In genomic region chr19:6590458-6591319, GRCh38 we compare ENCODE assay signal across 8 cellular contexts. TPM values are rescaled to one million over a fixed set of nuclear protein-coding genes. Genes with fewer than 3 reads are reported as not detected.
A peak's percentile ranks its signal among the peaks of the same experiment; 100 is the strongest.
DNase-seq lines count a peak whose midpoint lies in the region; ATAC-seq and TF ChIP-seq lines count a peak whose summit lies in the region.

TSS of gene CD70 (minus strand) at chr19:6591150. CDS start at chr19:6591002, 148 bp downstream.

- no peak for TF ChIP-seq CTCF in breast epithelium (IDR thresholded peaks at IDR 0.05)
- no peak for TF ChIP-seq CTCF in natural killer cell (IDR thresholded peaks at IDR 0.05)

- H3K36me3 ChIP-seq in breast epithelium = no peaks in the 10 kb centered on the region

- no peak for TF ChIP-seq POLR2A in breast epithelium (IDR thresholded peaks at IDR 0.05)

- no peaks in the 10 kb centered on the region for H3K4me1 ChIP-seq in breast epithelium

- H3K9me3 ChIP-seq in breast epithelium = no peaks in the 10 kb centered on the region

- no peaks in the 10 kb centered on the region for H3K36me3 Mint-ChIP-seq in natural killer cell

- DNase-seq in NCI-H2196 (lab: John Stamatoyannopoulos, UW; ENCODE audit: unreplicated experiment) (peak; percentile 14), NCI-H2196 treated with DMSO at 0.1 percent for 48 hours (lab: John Stamatoyannopoulos, UW; ENCODE audit: unreplicated experiment) (no peak), SW480 (ENCODE audit: low spot score) (peak; percentile 35), breast epithelium (ENCODE audit: low spot score in 2 of 2) (no peak), natural killer cell (no peak), NCI-H128 (lab: John Stamatoyannopoulos, UW; ENCODE audit: unreplicated experiment) (no peak), left ventricle myocardium superior (no peak)

- H3K4me3 ChIP-seq in breast epithelium = peak within 1 kb of the TSS; percentile 27 to 50 (median 42)

- intact Hi-C loops in breast epithelium (cut with DNase I; ENCODE audit: low total_unique reads) = no loop called here
- intact Hi-C loops in natural killer cell (cut with micrococcal nuclease) = no loop called here
- intact Hi-C loops in left ventricle myocardium superior (cut with micrococcal nuclease) = no loop called here

- peak within 1 kb of the TSS; percentile 65 for H3K4me3 Mint-ChIP-seq in natural killer cell

- H3K4me1 Mint-ChIP-seq in natural killer cell = peaks cover 19 to 42% of the 10 kb centered on the region in 2 donors

- peaks cover 4 to 71% of the 10 kb centered on the region in 2 donors for H3K27me3 ChIP-seq in breast epithelium

- no peaks in the 10 kb centered on the region for H3K9me3 Mint-ChIP-seq in natural killer cell

- peak within 1 kb of the TSS in 1 of 2 donors; percentile 10 for H3K27ac Mint-ChIP-seq in natural killer cell

- H3K27me3 Mint-ChIP-seq in natural killer cell (ENCODE audit: low read depth in 2 of 2) = peaks cover 57 to 63% of the 10 kb centered on the region in 2 donors

- peak; percentile 50 for ATAC-seq in HG03097 (IDR thresholded peaks at IDR 0.05; ENCODE audit: low FRiP score, unreplicated experiment)
- peak; percentile 64 to 78 (median 69) for ATAC-seq in natural killer cell
- ATAC-seq in left ventricle myocardium superior = no peak

- no peak within 1 kb of the TSS for H3K27ac ChIP-seq in breast epithelium

RNA-seq across cellular contexts. Expression of gene CD70, which starts in this region (rescaled TPM):
- total RNA-seq in breast epithelium (not detected), natural killer cell (1 to 10 TPM in 2 of 3 donors, under 1 TPM in 1; 0.52 to 1.2 (median 1.2) TPM), left ventricle myocardium superior (not detected)

Comparison
In these comparisons a context has a peak if more than half of its experiments do, and no peak if none do; other contexts are left out.
1. DNase-seq: peak in NCI-H2196 (single experiment) and SW480 (single experiment); none in NCI-H2196 treated with DMSO at 0.1 percent for 48 hours (single experiment), breast epithelium (0 of 2), natural killer cell (single experiment), NCI-H128 (single experiment) and left ventricle myocardium superior (single experiment).